Comparison of ENCODE assay signal across 8 cellular contexts in genomic region chr20:26009402-26010223, GRCh38.
DNase-seq lines count a peak whose midpoint lies in the region; ATAC-seq and TF ChIP-seq lines count a peak whose summit lies in the region.
"Not testable (repeated sequence)": the region's sequence is repeated elsewhere in the genome, so short reads cannot be mapped to it uniquely, and the experiment has no call there.

No MANE protein-coding gene starts in this region.

- H3K36me3 Mint-ChIP-seq in activated naive CD4-positive, alpha-beta T cell treated with anti-CD3 and anti-CD28 coated beads, Interleukin-2, amount 50 U/mL, for 24 hours: not testable (repeated sequence)

- TF ChIP-seq POLR2A in erythroblast (IDR thresholded peaks at IDR 0.05; ENCODE audit: low read length) (peak; percentile 41), right lobe of liver (IDR thresholded peaks at IDR 0.05) (peak; percentile 68), transverse colon (IDR thresholded peaks at IDR 0.05) (peak; percentile 77)

- peak overlapping the region; percentile 96 for H3K4me3 Mint-ChIP-seq in activated naive CD4-positive, alpha-beta T cell treated with anti-CD3 and anti-CD28 coated beads, Interleukin-2, amount 50 U/mL, for 24 hours

- not testable (repeated sequence) for TF ChIP-seq CTCF in GM10248 (IDR thresholded peaks at IDR 0.05; ENCODE audit: control extremely low read depth, extremely low read depth, low read depth, missing control alignments); right lobe of liver (IDR thresholded peaks at IDR 0.05); transverse colon (IDR thresholded peaks at IDR 0.05)

- H3K27me3 ChIP-seq in right lobe of liver, transverse colon: not testable (repeated sequence)

- H3K4me1 ChIP-seq in right lobe of liver, transverse colon: not testable (repeated sequence)

- POLR2A ChIA-PET in GM10248 (lab: Yijun Ruan, JAX): not testable (repeated sequence)

- peaks cover 14% of the 10 kb centered on the region for H3K4me1 Mint-ChIP-seq in activated naive CD4-positive, alpha-beta T cell treated with anti-CD3 and anti-CD28 coated beads, Interleukin-2, amount 50 U/mL, for 24 hours

- peak in 2 of 4 donors; percentile 42 to 44 for ATAC-seq in right lobe of liver

- CTCF ChIA-PET in GM10248 (lab: Yijun Ruan, JAX): not testable (repeated sequence)

- H3K27ac ChIP-seq in right lobe of liver: peak overlapping the region; percentile 65 to 86 (median 76)
- peak overlapping the region; percentile 77 to 90 (median 82) for H3K27ac ChIP-seq in transverse colon

- TF ChIP-seq EP300 in transverse colon (IDR thresholded peaks at IDR 0.05; ENCODE audit: low read depth): not testable (repeated sequence)

- DNase-seq in GM10248 (ENCODE audit: extremely low spot score) (peak; percentile 45), Kasumi-1 (lab: John Stamatoyannopoulos, UW) (peak; percentile 45 to 67), T-helper 1 cell (peak in 3 of 5 donors; percentile 25 to 61 (median 35)), erythroblast (lab: John Stamatoyannopoulos, UW) (peak; percentile 74 to 75), right lobe of liver (peak; percentile 88 to 91 (median 89)), skeletal muscle cell (ENCODE audit: low read depth) (peak; percentile 83), transverse colon (peak; percentile 90)

- H3K27ac Mint-ChIP-seq in activated naive CD4-positive, alpha-beta T cell treated with anti-CD3 and anti-CD28 coated beads, Interleukin-2, amount 50 U/mL, for 24 hours: peak overlapping the region; percentile 85

- H3K4me3 ChIP-seq in right lobe of liver: peak overlapping the region; percentile 54 to 71 (median 55)
- peak overlapping the region; percentile 59 for H3K4me3 ChIP-seq in skeletal muscle cell (ENCODE audit: low read depth, low read length)
- H3K4me3 ChIP-seq in transverse colon: peak overlapping the region; percentile 32 to 61 (median 42)

- H3K36me3 ChIP-seq in right lobe of liver, transverse colon: not testable (repeated sequence)

- WGBS in right lobe of liver (ENCODE audit: insufficient coverage, low coverage, low lambda C conversion rate, missing lambda C conversion rate): 49% methylated on average over 22 of the region's 39 CpGs
- WGBS in transverse colon (ENCODE audit: low coverage in 1 of 2), 2 donors: 57 to 61% methylated on average over 6 to 37 of the region's 39 CpGs

- H3K9me3 ChIP-seq in right lobe of liver, transverse colon: not testable (repeated sequence)

- intact Hi-C loops in right lobe of liver (cut with DNase I); transverse colon (cut with DNase I; ENCODE audit: low total_unique reads): not testable (repeated sequence)

- H3K27me3 Mint-ChIP-seq in activated naive CD4-positive, alpha-beta T cell treated with anti-CD3 and anti-CD28 coated beads, Interleukin-2, amount 50 U/mL, for 24 hours: not testable (repeated sequence)

- in situ Hi-C loops in transverse colon (cut with MboI; ENCODE audit: low pct_ligation_motif_present in 1 of 4, low pct_unique_long_range_greater_than_20kb in 1 of 4, low sequenced_read_pairs in 3 of 4): not testable (repeated sequence)

- H3K9me3 Mint-ChIP-seq in activated naive CD4-positive, alpha-beta T cell treated with anti-CD3 and anti-CD28 coated beads, Interleukin-2, amount 50 U/mL, for 24 hours: not testable (repeated sequence)

Comparison
In these comparisons a context has a peak if more than half of its experiments do, and no peak if none do; other contexts are left out.
1. DNase-seq: peak in every context shown above with its lines; median percentile 90 in transverse colon; 89 in right lobe of liver; 83 in skeletal muscle cell; 74 in erythroblast; 56 in Kasumi-1; 45 in GM10248; 35 in T-helper 1 cell.